ENCODE assay signal across 16 cellular contexts in the genomic region with DNA sequence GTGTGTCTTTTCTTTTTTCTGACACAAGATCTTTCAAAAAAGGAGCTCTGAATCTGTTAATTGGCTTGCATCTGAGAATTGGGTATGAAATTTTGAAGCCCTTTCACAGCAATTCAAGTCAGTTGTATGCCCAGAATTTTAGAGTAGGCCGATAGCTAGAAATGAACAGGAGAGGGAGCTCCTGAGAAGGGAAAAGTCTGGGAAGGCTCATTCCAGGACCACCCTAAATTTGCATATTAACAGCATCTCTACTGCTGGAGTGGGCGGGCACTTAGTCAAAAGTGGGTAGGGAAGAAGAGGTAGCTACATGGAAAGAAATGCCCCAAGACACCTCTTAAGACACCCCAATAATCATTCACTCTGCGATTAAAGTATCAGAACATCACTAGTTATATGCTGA.
DNase-seq lines count a peak whose midpoint lies in the region; ATAC-seq and TF ChIP-seq lines count a peak whose summit lies in the region.
"Had no signal": no experiment of that assay in that cellular context is flagged by ENCODE, and none has a peak within 500 bp of the region (broad histone marks: within the 10 kb centered on the region; RNA-seq: fewer than 3 reads in every experiment).

No MANE protein-coding gene starts in this region.

- H3K4me1 ChIP-seq in A673 (ENCODE audit: insufficient read depth, low read length, poor library complexity, severe bottlenecking) = no peaks in the 10 kb centered on the region
- H3K4me1 ChIP-seq in Panc1 (ENCODE audit: control insufficient read depth, insufficient read depth, low read length) = no peaks in the 10 kb centered on the region

- H3K27me3 Mint-ChIP-seq in activated T-helper 1 cell treated with anti-CD3 and anti-CD28 coated beads, Interleukin-12 subunit alpha, Interleukin-12 subunit beta, Interleukin-2, Interleukin-4 antibody, amounts not matched to agents 30 ng/mL and 10 ng/mL and 1 ng/mL, durations not matched to agents 14 hours and 24 hours and 36 hours (ENCODE audit: insufficient read depth) = no peaks in the 10 kb centered on the region
- H3K27me3 Mint-ChIP-seq: dendritic cell treated with granulocyte-macrophage colony-stimulating factor and Interleukin-4, amounts not matched to agents 40 ng/mL and 50 ng/mL, for 4 days had no signal

- no peaks in the 10 kb centered on the region for H3K36me3 Mint-ChIP-seq in activated T-helper 1 cell treated with anti-CD3 and anti-CD28 coated beads, Interleukin-12 subunit alpha, Interleukin-12 subunit beta, Interleukin-2, Interleukin-4 antibody, amounts not matched to agents 30 ng/mL and 10 ng/mL and 1 ng/mL, durations not matched to agents 14 hours and 24 hours and 36 hours (ENCODE audit: low read depth)
- H3K36me3 Mint-ChIP-seq: stimulated activated naive B cell treated with anti-CD40 and anti-IgM and Interleukin-4, amounts not matched to agents 10 μg/mL and 1 μg/mL and 100 μg/mL, for 72 hours had no signal

- no peak overlapping the region for H3K27ac ChIP-seq in A673 (ENCODE audit: low read depth, low read length, poor library complexity, severe bottlenecking)
- no peak overlapping the region for H3K27ac ChIP-seq in Panc1 (ENCODE audit: low read length)
- H3K27ac ChIP-seq: neutrophil had no signal

- in situ Hi-C loops in Panc1 (cut with HindIII; ENCODE audit: low pct_unique_long_range_greater_than_20kb, low sequenced_read_pairs) = no loop called here

- ATAC-seq in Panc1 = no peak
- no peak for ATAC-seq in HG02571 (IDR thresholded peaks at IDR 0.05; ENCODE audit: unreplicated experiment)
- ATAC-seq: K562; stimulated activated naive B cell treated with anti-CD40 and anti-IgM and Interleukin-4, amounts not matched to agents 10 μg/mL and 1 μg/mL and 100 μg/mL, for 72 hours had no signal

- H3K27me3 ChIP-seq in A673 (replicated peaks; ENCODE audit: insufficient read depth, low read depth, low read length, poor library complexity) (no peaks in the 10 kb centered on the region), H7 (ENCODE audit: control insufficient read depth, insufficient read depth, low read length) (no peaks in the 10 kb centered on the region), Panc1 (ENCODE audit: control insufficient read depth, insufficient read depth, low read length) (no peaks in the 10 kb centered on the region)
- H3K27me3 ChIP-seq: neutrophil had no signal

- no peak overlapping the region for H3K4me3 ChIP-seq in A673 (ENCODE audit: low read depth, low read length, poor library complexity, severe bottlenecking)
- no peak overlapping the region for H3K4me3 ChIP-seq in H7 (ENCODE audit: insufficient read depth, low read depth, low read length)
- H3K4me3 ChIP-seq in Panc1 (ENCODE audit: low read depth in 2 of 2, low read length in 2 of 2) = no peak overlapping the region
- no peak overlapping the region for H3K4me3 ChIP-seq in fibroblast of mammary gland (ENCODE audit: control insufficient read depth, low read depth, low read length)
- H3K4me3 ChIP-seq: K562 had no signal

- no peak overlapping the region for H3K27ac Mint-ChIP-seq in activated T-helper 1 cell treated with anti-CD3 and anti-CD28 coated beads, Interleukin-12 subunit alpha, Interleukin-12 subunit beta, Interleukin-2, Interleukin-4 antibody, amounts not matched to agents 30 ng/mL and 10 ng/mL and 1 ng/mL, durations not matched to agents 14 hours and 24 hours and 36 hours
- H3K27ac Mint-ChIP-seq: dendritic cell treated with granulocyte-macrophage colony-stimulating factor and Interleukin-4, amounts not matched to agents 40 ng/mL and 50 ng/mL, for 4 days; stimulated activated naive B cell treated with anti-CD40 and anti-IgM and Interleukin-4, amounts not matched to agents 10 μg/mL and 1 μg/mL and 100 μg/mL, for 72 hours; T-helper 1 cell treated with Interleukin-12 subunit alpha and Interleukin-12 subunit beta and Interleukin-4 antibody, amounts not matched to agents 30 μg/mL and 1 μg/mL, for 36 hours had no signal

- no peaks in the 10 kb centered on the region for H3K9me3 Mint-ChIP-seq in activated T-helper 1 cell treated with anti-CD3 and anti-CD28 coated beads, Interleukin-12 subunit alpha, Interleukin-12 subunit beta, Interleukin-2, Interleukin-4 antibody, amounts not matched to agents 30 ng/mL and 10 ng/mL and 1 ng/mL, durations not matched to agents 14 hours and 24 hours and 36 hours
- H3K9me3 Mint-ChIP-seq: T-helper 1 cell treated with Interleukin-12 subunit alpha and Interleukin-12 subunit beta and Interleukin-4 antibody, amounts not matched to agents 30 μg/mL and 1 μg/mL, for 36 hours had no signal

- CTCF ChIA-PET in A673 (lab: Charles Lee) (no interaction called here), Panc1 (lab: Charles Lee) (no interaction called here)

- POLR2A ChIA-PET in A673 (lab: Charles Lee; ENCODE audit: low non-redundant PET) (no interaction called here), Panc1 (lab: Charles Lee) (no interaction called here)

- TF ChIP-seq CTCF in A673 (conservative IDR thresholded peaks at IDR 0.05; ENCODE audit: low read depth, low read length) (peak; percentile 51), Panc1 (IDR thresholded peaks at IDR 0.05) (peak; percentile 33), fibroblast of mammary gland (conservative IDR thresholded peaks at IDR 0.05; ENCODE audit: control insufficient read depth, insufficient read depth, low read depth, low read length) (peak; percentile 21)

- H3K36me3 ChIP-seq in A673 (ENCODE audit: insufficient read depth, low read length, poor library complexity, severe bottlenecking) (no peaks in the 10 kb centered on the region), H7 (replicated peaks; ENCODE audit: control insufficient read depth, insufficient read depth, low read length) (no peaks in the 10 kb centered on the region), Panc1 (ENCODE audit: control insufficient read depth, insufficient read depth, low read length) (no peaks in the 10 kb centered on the region)
- H3K36me3 ChIP-seq: neutrophil had no signal

- no peak overlapping the region for H3K4me3 Mint-ChIP-seq in activated T-helper 1 cell treated with anti-CD3 and anti-CD28 coated beads, Interleukin-12 subunit alpha, Interleukin-12 subunit beta, Interleukin-2, Interleukin-4 antibody, amounts not matched to agents 30 ng/mL and 10 ng/mL and 1 ng/mL, durations not matched to agents 14 hours and 24 hours and 36 hours
- H3K4me3 Mint-ChIP-seq: dendritic cell treated with granulocyte-macrophage colony-stimulating factor and Interleukin-4, amounts not matched to agents 40 ng/mL and 50 ng/mL, for 4 days; stimulated activated naive B cell treated with anti-CD40 and anti-IgM and Interleukin-4, amounts not matched to agents 10 μg/mL and 1 μg/mL and 100 μg/mL, for 72 hours; T-helper 1 cell treated with Interleukin-12 subunit alpha and Interleukin-12 subunit beta and Interleukin-4 antibody, amounts not matched to agents 30 μg/mL and 1 μg/mL, for 36 hours had no signal

- intact Hi-C loops in A673 (cut with micrococcal nuclease; ENCODE audit: unreplicated experiment) = loop anchor here (2.0 to 10.0 kb wide), 2 partner anchors 421 to 819 kb away; no protein-coding TSS in a partner anchor
- intact Hi-C loops in Panc1 (cut with micrococcal nuclease; ENCODE audit: unreplicated experiment) = no loop called here
- intact Hi-C loops in activated T-helper 1 cell treated with anti-CD3 and anti-CD28 coated beads, Interleukin-12 subunit alpha, Interleukin-12 subunit beta, Interleukin-2, Interleukin-4 antibody, amounts not matched to agents 30 ng/mL and 10 ng/mL and 1 ng/mL, durations not matched to agents 14 hours and 24 hours and 36 hours (cut with micrococcal nuclease) = no loop called here

- BruUV-seq in A673 (replicated peaks; lab: Mats Ljungman, UMichigan) (no TSS peak), Panc1 (replicated peaks; lab: Mats Ljungman, UMichigan) (no TSS peak)

- DNase-seq in A673 (ENCODE audit: low spot score) (peak; percentile 43), H7 (peak; percentile 7), Panc1 (ENCODE audit: low read depth, low spot score) (no peak), fibroblast of mammary gland (ENCODE audit: low read depth) (no peak)
- no peak for DNase-seq in effector CD4-positive, alpha-beta T cell
- DNase-seq in activated T-cell treated with anti-CD3 and anti-CD28 coated beads, Interleukin-2, amount 50 U/mL, for 1 hour = no peak
- DNase-seq in activated T-helper 1 cell treated with anti-CD3 and anti-CD28 coated beads, Interleukin-12 subunit alpha, Interleukin-12 subunit beta, Interleukin-2, Interleukin-4 antibody, amounts not matched to agents 30 ng/mL and 10 ng/mL and 1 ng/mL, durations not matched to agents 14 hours and 24 hours and 36 hours (ENCODE audit: low spot score) = no peak
- DNase-seq: activated CD4-positive, alpha-beta T cell treated with anti-CD3 and anti-CD28 coated beads, Interleukin-2, amount 50 U/mL, for 48 hours; amygdala; NCI-H2081 treated with DMSO at 0.1 percent for 48 hours; stimulated activated naive B cell treated with anti-CD40 and anti-IgM and Interleukin-4, amounts not matched to agents 10 μg/mL and 1 μg/mL and 100 μg/mL, for 72 hours had no signal

- H3K9me3 ChIP-seq in A673 (ENCODE audit: low read depth, low read length, poor library complexity, severe bottlenecking) (no peaks in the 10 kb centered on the region), Panc1 (ENCODE audit: control insufficient read depth, insufficient read depth, low read depth, low read length) (no peaks in the 10 kb centered on the region)
- H3K9me3 ChIP-seq: neutrophil had no signal

- no peaks in the 10 kb centered on the region for H3K4me1 Mint-ChIP-seq in activated T-helper 1 cell treated with anti-CD3 and anti-CD28 coated beads, Interleukin-12 subunit alpha, Interleukin-12 subunit beta, Interleukin-2, Interleukin-4 antibody, amounts not matched to agents 30 ng/mL and 10 ng/mL and 1 ng/mL, durations not matched to agents 14 hours and 24 hours and 36 hours (ENCODE audit: low read depth)
- H3K4me1 Mint-ChIP-seq: stimulated activated naive B cell treated with anti-CD40 and anti-IgM and Interleukin-4, amounts not matched to agents 10 μg/mL and 1 μg/mL and 100 μg/mL, for 72 hours had no signal

Comparison
In these comparisons a context has a peak if more than half of its experiments do, and no peak if none do; other contexts are left out.
1. DNase-seq: peak in A673 (single experiment) and H7 (single experiment); none in Panc1 (single experiment), fibroblast of mammary gland (single experiment), effector CD4-positive, alpha-beta T cell (single experiment), activated T-cell treated with anti-CD3 and anti-CD28 coated beads, Interleukin-2, amount 50 U/mL, for 1 hour (single experiment) and activated T-helper 1 cell treated with anti-CD3 and anti-CD28 coated beads, Interleukin-12 subunit alpha, Interleukin-12 subunit beta, Interleukin-2, Interleukin-4 antibody, amounts not matched to agents 30 ng/mL and 10 ng/mL and 1 ng/mL, durations not matched to agents 14 hours and 24 hours and 36 hours (single experiment).
2. Peak in every context shown above with its lines, with median percentiles within 50 percentile points of each other: CTCF ChIP-seq.